In the genomic region with DNA sequence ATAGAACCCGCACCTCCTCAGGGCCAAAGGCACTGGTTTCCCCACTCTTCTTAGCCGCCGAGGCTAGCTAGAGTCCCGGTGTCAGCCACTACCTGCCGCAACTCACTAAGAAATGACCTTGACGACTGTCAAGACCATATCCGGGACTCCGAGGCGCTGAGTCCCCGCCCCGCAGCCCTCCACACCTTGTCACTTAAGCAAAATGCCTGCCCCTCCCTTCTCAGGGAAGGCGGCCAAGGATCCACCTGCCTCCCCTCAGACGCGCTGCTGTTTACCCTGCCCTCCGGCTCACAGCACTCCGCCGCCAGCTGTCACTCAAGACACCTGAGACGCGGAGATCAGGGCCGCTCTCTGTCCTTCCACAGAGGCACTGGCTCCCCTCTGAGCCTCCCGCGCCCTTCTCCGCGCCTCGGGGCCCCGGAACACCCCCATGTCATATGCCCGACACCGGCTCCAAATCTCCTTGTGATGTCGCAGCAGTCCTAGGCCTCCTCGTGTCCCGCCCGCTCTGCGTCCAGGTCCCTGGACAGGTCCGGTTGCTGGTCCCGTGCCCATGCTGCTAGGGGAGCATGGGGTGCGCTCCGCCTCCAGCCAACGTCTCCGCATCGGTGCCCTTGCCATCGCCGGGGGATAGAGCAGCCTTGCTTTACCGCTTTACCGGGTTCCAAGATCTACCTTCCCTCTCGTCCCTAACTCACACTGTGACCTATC, we compare ENCODE assay signal across 10 cellular contexts. TPM values are rescaled to one million over a fixed set of nuclear protein-coding genes. Genes with fewer than 3 reads are reported as not detected.
DNase-seq lines count a peak whose midpoint lies in the region; ATAC-seq and TF ChIP-seq lines count a peak whose summit lies in the region.
"Had no signal": no experiment of that assay in that cellular context is flagged by ENCODE, and none has a peak within 500 bp of the region (broad histone marks: within the 10 kb centered on the region; RNA-seq: fewer than 3 reads in every experiment).

No MANE protein-coding gene starts in this region.

- H3K36me3 ChIP-seq in cardiac muscle cell (no peaks in the 10 kb centered on the region), right atrium auricular region (no peaks in the 10 kb centered on the region), Panc1 (ENCODE audit: control insufficient read depth, insufficient read depth, low read length) (no peaks in the 10 kb centered on the region), upper lobe of left lung (no peaks in the 10 kb centered on the region)

- H3K4me1 ChIP-seq in cardiac muscle cell (ENCODE audit: low read depth) (no peaks in the 10 kb centered on the region), right atrium auricular region (no peaks in the 10 kb centered on the region), Panc1 (ENCODE audit: control insufficient read depth, insufficient read depth, low read length) (no peaks in the 10 kb centered on the region), upper lobe of left lung (peaks cover 0 to 11% (median 5%) of the 10 kb centered on the region in 4 donors)

- ATAC-seq in Panc1 (peak; percentile 69), left colon (peak; percentile 73), upper lobe of left lung (ENCODE audit: low FRiP score in 2 of 2) (peak; percentile 26 to 38), GM21529 (IDR thresholded peaks at IDR 0.05; ENCODE audit: unreplicated experiment) (no peak)

- 2 to 6% methylated on average over 15 to 44 of the region's 45 CpGs for WGBS in upper lobe of left lung, 2 donors

- TF ChIP-seq EP300 in upper lobe of left lung (IDR thresholded peaks at IDR 0.05) = no peak

- TF ChIP-seq CTCF in cardiac muscle cell (IDR thresholded peaks at IDR 0.05; ENCODE audit: low read depth, low read length) (no peak), right atrium auricular region (IDR thresholded peaks at IDR 0.05) (no peak), Panc1 (IDR thresholded peaks at IDR 0.05) (peak; percentile 51; the same call in 1 of the 2 replicates), upper lobe of left lung (IDR thresholded peaks at IDR 0.05) (no peak)

- POLR2A ChIA-PET in Panc1 (lab: Charles Lee) = no interaction called here

- no peak overlapping the region for H3K27ac ChIP-seq in cardiac muscle cell
- no peak overlapping the region for H3K27ac ChIP-seq in right atrium auricular region
- H3K27ac ChIP-seq in Panc1 (ENCODE audit: low read length) = no peak overlapping the region
- H3K27ac ChIP-seq in upper lobe of left lung = no peak overlapping the region

- BruUV-seq in Panc1 (replicated peaks; lab: Mats Ljungman, UMichigan) = no TSS peak

- CTCF ChIA-PET in Panc1 (lab: Charles Lee) = no interaction called here

- DNase-seq in cardiac muscle cell (ENCODE audit: low read depth in 1 of 2, low spot score in 1 of 2) = peak in 1 of 2 donors; percentile 42
- no peak for DNase-seq in right atrium auricular region (ENCODE audit: low spot score)
- DNase-seq in Panc1 (ENCODE audit: low read depth, low spot score) = no peak
- DNase-seq in left colon = peak in 1 of 2 donors; percentile 25
- DNase-seq in upper lobe of left lung = peak; percentile 24 to 75
- DNase-seq in Kasumi-1 (lab: John Stamatoyannopoulos, UW) = no peak
- no peak for DNase-seq in activated CD8-positive, alpha-beta memory T cell treated with anti-CD3 and anti-CD28 coated beads, Interleukin-2, amount 50 U/mL, for 48 hours
- DNase-seq: activated CD4-positive, alpha-beta T cell treated with anti-CD3 and anti-CD28 coated beads, Interleukin-2, amount 50 U/mL, for 48 hours had no signal

- in situ Hi-C loops in Panc1 (cut with HindIII; ENCODE audit: low pct_unique_long_range_greater_than_20kb, low sequenced_read_pairs) = no loop called here

- intact Hi-C loops in Panc1 (cut with micrococcal nuclease; ENCODE audit: unreplicated experiment) = loop anchor here (2.0 to 5.0 kb wide), 2 partner anchors 224 to 894 kb away; no protein-coding TSS in a partner anchor
- intact Hi-C loops in left colon (cut with DNase I, micrococcal nuclease) = no loop called here

- H3K27me3 ChIP-seq in cardiac muscle cell = peaks cover 45% of the 10 kb centered on the region
- peaks cover 0 to 9% of the 10 kb centered on the region in 2 donors for H3K27me3 ChIP-seq in right atrium auricular region
- H3K27me3 ChIP-seq in Panc1 (ENCODE audit: control insufficient read depth, insufficient read depth, low read length) = peaks cover 5% of the 10 kb centered on the region
- peaks cover 0 to 20% (median 6%) of the 10 kb centered on the region in 4 donors for H3K27me3 ChIP-seq in upper lobe of left lung

- H3K9me3 ChIP-seq in cardiac muscle cell (ENCODE audit: low read depth) (no peaks in the 10 kb centered on the region), right atrium auricular region (no peaks in the 10 kb centered on the region), Panc1 (ENCODE audit: control insufficient read depth, insufficient read depth, low read depth, low read length) (no peaks in the 10 kb centered on the region), upper lobe of left lung (no peaks in the 10 kb centered on the region)

- no peak for TF ChIP-seq POLR2A in upper lobe of left lung (IDR thresholded peaks at IDR 0.05)

- peak overlapping the region; percentile 28 for H3K4me3 ChIP-seq in cardiac muscle cell
- H3K4me3 ChIP-seq in right atrium auricular region = no peak overlapping the region
- H3K4me3 ChIP-seq in Panc1 (ENCODE audit: low read depth in 2 of 2, low read length in 2 of 2) = peak overlapping the region; percentile 9 to 18; a peak in 3 of 4 replicates
- peak overlapping the region in 3 of 4 donors; percentile 9 to 25 (median 23) for H3K4me3 ChIP-seq in upper lobe of left lung

RNA-seq across cellular contexts. Expression of a gene that starts 32.5 kb away (rescaled TPM):
- total RNA-seq in cardiac muscle cell = not detected in 2 replicates
- not detected in 2 replicates for polyA plus RNA-seq in cardiac muscle cell
- not detected for total RNA-seq in right atrium auricular region
- not detected for total RNA-seq in Panc1 (2021; ENCODE audit: unreplicated experiment)
- not detected for polyA plus RNA-seq in Panc1 (2012; ENCODE audit: insufficient read length)
- not detected for total RNA-seq in left colon
- under 1 TPM in 2 of 6 donors, not detected in 4; 0.52 to 0.61 TPM for total RNA-seq in upper lobe of left lung
- total RNA-seq: lower leg skin had no signal

Comparison
In these comparisons a context has a peak if more than half of its experiments do, and no peak if none do; other contexts are left out.
1. H3K4me3 ChIP-seq: peak in cardiac muscle cell (single experiment), Panc1 (2 of 2) and upper lobe of left lung (3 of 4); none in right atrium auricular region (0 of 2).
2. DNase-seq: peak in upper lobe of left lung (2 of 2); none in right atrium auricular region (single experiment), Panc1 (single experiment), Kasumi-1 (0 of 2) and activated CD8-positive, alpha-beta memory T cell treated with anti-CD3 and anti-CD28 coated beads, Interleukin-2, amount 50 U/mL, for 48 hours (single experiment).